In the genomic region with DNA sequence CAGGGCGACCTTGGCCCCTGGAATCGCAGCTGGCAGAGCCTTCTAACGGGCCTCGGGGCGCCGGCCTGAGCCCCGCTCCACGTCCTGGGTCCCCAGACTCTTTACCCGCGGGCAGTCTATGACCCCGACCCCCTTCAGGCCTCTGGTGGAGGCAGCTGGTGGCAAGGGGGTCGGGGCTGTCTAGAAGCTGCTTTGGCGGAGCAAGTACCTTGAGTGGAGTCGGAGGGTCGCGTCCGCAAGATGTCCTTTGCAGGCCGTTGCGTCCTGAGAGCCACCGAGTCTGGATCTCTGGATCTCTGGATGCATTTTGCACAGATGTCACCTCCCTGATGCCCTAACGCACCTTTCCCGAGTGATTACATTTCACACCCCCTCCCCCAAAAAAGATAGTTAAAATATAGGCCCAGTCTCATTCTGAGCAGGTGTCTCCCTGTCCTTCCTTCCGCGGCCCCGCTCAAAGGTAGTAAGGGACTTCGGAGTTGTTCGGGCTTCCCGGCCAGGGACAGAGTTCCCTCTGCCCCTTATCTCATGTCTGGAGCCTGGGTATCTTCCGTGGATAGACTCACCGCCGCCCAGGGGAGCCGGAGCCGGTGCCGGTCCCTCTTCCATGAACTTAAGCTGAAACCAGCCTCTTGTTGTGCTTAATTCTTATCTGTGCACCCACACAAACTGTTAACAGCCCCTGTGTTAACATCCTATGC, we compare ENCODE assay signal across 8 cellular contexts. TPM values are rescaled to one million over a fixed set of nuclear protein-coding genes. Genes with fewer than 3 reads are reported as not detected.
DNase-seq lines count a peak whose midpoint lies in the region; ATAC-seq, FAIRE-seq and TF ChIP-seq lines count a peak whose summit lies in the region.

No MANE protein-coding gene starts in this region.

- no peak for TF ChIP-seq EP300 in K562 (IDR thresholded peaks at IDR 0.05; ENCODE audit: low read length)

- H3K9me2 ChIP-seq in OCI-LY7 (ENCODE audit: insufficient read depth, low read length) = no peaks in the 10 kb centered on the region

- peak overlapping the region; percentile 43 to 89 for H3K9ac ChIP-seq in K562 (ENCODE audit: insufficient read depth in 1 of 2, low read depth in 2 of 2, low read length in 2 of 2)

- H3K9me3 ChIP-seq in HEK293 (ENCODE audit: control insufficient read depth, insufficient read depth, low read depth, low read length) (no peaks in the 10 kb centered on the region), OCI-LY7 (ENCODE audit: low read length) (no peaks in the 10 kb centered on the region), K562 (replicated peaks; ENCODE audit: control insufficient read depth, insufficient read depth, low read depth, low read length) (no peaks in the 10 kb centered on the region), spleen (no peaks in the 10 kb centered on the region)

- BruUV-seq in OCI-LY7 (replicated peaks; lab: Mats Ljungman, UMichigan) (no TSS peak), K562 (replicated peaks; lab: Mats Ljungman, UMichigan) (no TSS peak)

- H3K79me2 ChIP-seq in OCI-LY7 (ENCODE audit: insufficient read depth, low read depth, low read length) = peaks cover 41% of the 10 kb centered on the region
- H3K79me2 ChIP-seq in K562 (ENCODE audit: control insufficient read depth, insufficient read depth, low read length) = peaks cover 56% of the 10 kb centered on the region

- intact Hi-C loops in OCI-LY7 (cut with micrococcal nuclease; ENCODE audit: unreplicated experiment) = loop anchor here (2.0 kb wide), 2 partner anchors 54 to 146 kb away; a partner anchor contains a TSS
- intact Hi-C loops in K562 (cut with micrococcal nuclease) = no loop called here
- intact Hi-C loops in spleen (cut with DNase I; ENCODE audit: low total_unique reads) = no loop called here

- ATAC-seq in K562 = peak; percentile 48

- TF ChIP-seq RAD21 in K562 (CRISPR knock-in tag; conservative IDR thresholded peaks at IDR 0.05 in 1 of 2, IDR thresholded peaks at IDR 0.05 in 1 of 2) = no peak

- no peak for TF ChIP-seq POLR2A in K562 (conservative IDR thresholded peaks at IDR 0.05)
- TF ChIP-seq POLR2A in spleen (IDR thresholded peaks at IDR 0.05) = no peak

- 3% methylated on average over 14 of the region's 34 CpGs for WGBS in K562 (ENCODE audit: insufficient coverage, low coverage, missing lambda C conversion rate)
- WGBS in spleen, 5 donors = 2 to 3% (median 2%) methylated on average over 16 to 34 of the region's 34 CpGs

- in situ Hi-C loops in K562 (cut with MboI) = no loop called here

- H3K36me3 ChIP-seq in HEK293 (ENCODE audit: control insufficient read depth in 2 of 2, insufficient read depth in 1 of 2, low read length in 2 of 2) (peaks cover 0 to 5% of the 10 kb centered on the region in 2 experiments; a peak in 2 of 3 replicates), OCI-LY7 (ENCODE audit: insufficient read depth, low read length) (peaks cover 18% of the 10 kb centered on the region; the same call in 1 of the 2 replicates), K562 (ENCODE audit: control insufficient read depth, insufficient read depth, low read length) (peaks cover 13% of the 10 kb centered on the region; the same call in 2 of the 3 replicates), spleen (peaks cover 0 to 16% (median 0%) of the 10 kb centered on the region in 6 donors)

- H4K20me1 ChIP-seq in OCI-LY7 (ENCODE audit: insufficient read depth, low read length) (peaks cover 14% of the 10 kb centered on the region), K562 (replicated peaks; ENCODE audit: control insufficient read depth, insufficient read depth, low read length) (no peaks in the 10 kb centered on the region)

- TF ChIP-seq CTCF in HEK293 (tag by site-specific recombination; IDR thresholded peaks at IDR 0.05) (no peak), OCI-LY7 (conservative IDR thresholded peaks at IDR 0.05; ENCODE audit: low read length) (no peak), K562 (IDR thresholded peaks at IDR 0.05 in 2 of 3, conservative IDR thresholded peaks at IDR 0.05 in 1 of 3; ENCODE audit: insufficient read depth in 2 of 3, low read depth in 1 of 3, low read length in 3 of 3) (no peak), spleen (IDR thresholded peaks at IDR 0.05 in 8 of 11, conservative IDR thresholded peaks at IDR 0.05 in 3 of 11) (no peak)

- POLR2A ChIA-PET in HEK293 (lab: Yijun Ruan, JAX) (interaction anchor here (0.6 to 2.0 kb wide), 5 partner anchors 11 to 1070 kb away, joined by 3 to 9 read pairs (median 3); a partner anchor contains a TSS), OCI-LY7 (lab: Charles Lee) (interaction anchor here (1.4 to 2.2 kb wide), 2 partner anchors 11 to 28 kb away, joined by 3 to 6 read pairs; a partner anchor contains a TSS), K562 (lab: Yijun Ruan, JAX) (interaction anchor here (0.5 to 0.8 kb wide), 4 partner anchors 9 to 294 kb away, joined by 3 read pairs; no protein-coding TSS in a partner anchor)

- CTCF ChIA-PET in HEK293 (lab: Yijun Ruan, JAX) (no interaction called here), OCI-LY7 (lab: Charles Lee; ENCODE audit: unreplicated experiment) (no interaction called here), K562 (lab: Yijun Ruan, JAX; ENCODE audit: low intra/inter-chr PET ratio) (no interaction called here)

- H3K4me1 ChIP-seq in HEK293 (ENCODE audit: control insufficient read depth, insufficient read depth, low read length) (peaks cover 16% of the 10 kb centered on the region), OCI-LY7 (ENCODE audit: insufficient read depth, low read length, poor library complexity, severe bottlenecking) (peaks cover 22% of the 10 kb centered on the region), K562 (replicated peaks in 1 of 2; ENCODE audit: control insufficient read depth in 2 of 2, insufficient read depth in 2 of 2, low read length in 2 of 2) (peaks cover 11 to 16% of the 10 kb centered on the region in 2 experiments; a peak in 4 of 5 replicates), spleen (peaks cover 13 to 59% (median 50%) of the 10 kb centered on the region in 6 donors)

- peak in 2 of 3 experiments; percentile 27 to 70 for DNase-seq in NCI-H1417 (lab: John Stamatoyannopoulos, UW)
- DNase-seq in NCI-H1417 treated with DMSO at 0.1 percent for 48 hours (lab: John Stamatoyannopoulos, UW) = no peak
- DNase-seq in OCI-LY7 (ENCODE audit: low spot score) = peak; percentile 21
- peak; percentile 12 to 55 (median 34) for DNase-seq in K562 (ENCODE audit: extremely low read depth in 1 of 4, low spot score in 3 of 4)
- DNase-seq in iPS-NIHi11 (ENCODE audit: low spot score) = peak; percentile 46
- DNase-seq in spleen = peak; percentile 88
- DNase-seq in globus pallidus (ENCODE audit: low spot score) = no peak

- H3K4me3 ChIP-seq in HEK293 (ENCODE audit: low read depth, low read length) (peak overlapping the region; percentile 100), OCI-LY7 (ENCODE audit: low read depth, low read length, poor library complexity, severe bottlenecking) (peak overlapping the region; percentile 92), K562 (peak overlapping the region; percentile 98), spleen (peak overlapping the region; percentile 73 to 99 (median 96))

- H3K27ac ChIP-seq in HEK293 (ENCODE audit: extremely low read depth, low read depth, low read length) (peak overlapping the region; percentile 68; the same call in 1 of the 2 replicates), OCI-LY7 (ENCODE audit: low read depth, low read length, poor library complexity, severe bottlenecking) (peak overlapping the region; percentile 7), K562 (ENCODE audit: extremely low read depth, low read depth, low read length) (peak overlapping the region; percentile 41; the same call in 1 of the 3 replicates), spleen (peak overlapping the region; percentile 59 to 98 (median 94))

- peak; percentile 74 for FAIRE-seq in K562 (lab: Jason Lieb, UNC)

- H3K27me3 ChIP-seq in K562 (ENCODE audit: control insufficient read depth in 2 of 2, insufficient read depth in 2 of 2, low read length in 2 of 2) (no peaks in the 10 kb centered on the region), spleen (replicated peaks in 1 of 7) (no peaks in the 10 kb centered on the region)

- peak overlapping the region; percentile 87 for H3K4me2 ChIP-seq in OCI-LY7 (ENCODE audit: low read length)
- H3K4me2 ChIP-seq in K562 (ENCODE audit: insufficient read depth, low read length) = peak overlapping the region; percentile 80

- H3K9me1 ChIP-seq in K562 (ENCODE audit: control insufficient read depth, insufficient read depth, low read length) = no peaks in the 10 kb centered on the region

- H2AFZ ChIP-seq in OCI-LY7 (ENCODE audit: low read length) (peak overlapping the region; percentile 67), K562 (ENCODE audit: low read depth, low read length) (peak overlapping the region; percentile 64)

RNA-seq across cellular contexts. Expression of a gene that starts 0.4 kb away (rescaled TPM):
- 3.7 and 3.8 TPM in 2 replicates for total RNA-seq in OCI-LY7 (2014; rRNA removed; shearing (Covaris generic))
- 13.4 and 14.7 TPM in 2 replicates for total RNA-seq in OCI-LY7 (2022)
- 4.9 and 17.0 TPM in 2 replicates for total RNA-seq in K562 (2011; cell fraction: chromatin; rRNA removed; ENCODE audit: low replicate concordance)
- 2.0 and 4.6 TPM in 2 replicates for total RNA-seq in K562 (2011; cell fraction: nucleolus; rRNA removed)
- total RNA-seq in K562 (2011; cell fraction: nucleoplasm; rRNA removed) = 3.4 and 5.6 TPM in 2 replicates
- total RNA-seq in K562 (2014; rRNA removed) = 2.9 TPM in 2 replicates
- total RNA-seq in K562 (2014; rRNA removed; fragmentation: Illumina TruSeq; extraction: Trizol) = 4.0 and 5.7 TPM in 2 replicates
- 4.6 TPM in 2 replicates for total RNA-seq in K562 (2015; rRNA removed; fragmentation: Illumina TruSeq; extraction: Trizol)
- 7.8 and 8.0 TPM in 2 replicates for total RNA-seq in K562 (2021)
- 8.0 TPM in 2 replicates for polyA plus RNA-seq in K562 (2011; rRNA removed)
- 1.2 and 2.4 TPM in 2 replicates for polyA plus RNA-seq in K562 (2011; cell fraction: cytosol; rRNA removed)
- polyA plus RNA-seq in K562 (2011; cell fraction: nucleus; rRNA removed) = 6.6 and 15.4 TPM in 2 replicates
- 3.4 TPM in 2 replicates for polyA plus RNA-seq in K562 (2012)
- polyA plus RNA-seq in K562 (2014; fragmentation: Illumina TruSeq; extraction: Trizol) = 5.0 and 5.8 TPM in 2 replicates
- polyA plus RNA-seq in K562 (2014; fragmentation: Nextera tagmentation; extraction: Ambion mirVana) = 1 to 10 TPM; 4.7 to 9.1 TPM
- 5.5 and 6.0 TPM in 2 replicates for polyA plus RNA-seq in K562 (2014; rRNA removed)
- 6.0 and 6.2 TPM in 2 replicates for polyA minus RNA-seq in K562 (2011; rRNA and poly(A)+ RNA removed)
- polyA minus RNA-seq in K562 (2011; cell fraction: cytosol; rRNA and poly(A)+ RNA removed) = 2.4 and 3.2 TPM in 2 replicates
- 3.1 and 6.6 TPM in 2 replicates for polyA minus RNA-seq in K562 (2011; cell fraction: nucleus; rRNA and poly(A)+ RNA removed)
- 10 to 100 TPM; 11.8 to 23.9 (median 15.5) TPM for total RNA-seq in spleen
- polyA plus RNA-seq in spleen = 1 to 10 TPM; 5.1 to 6.3 (median 5.9) TPM

RNA-seq across cellular contexts. Expression of a gene that starts 0.7 kb away (rescaled TPM):
- 3.7 and 5.1 TPM in 2 replicates for total RNA-seq in OCI-LY7 (2014; rRNA removed; shearing (Covaris generic))
- 15.2 and 15.8 TPM in 2 replicates for total RNA-seq in OCI-LY7 (2022)
- total RNA-seq in K562 (2011; cell fraction: chromatin; rRNA removed; ENCODE audit: low replicate concordance) = 9.1 and 30.0 TPM in 2 replicates
- total RNA-seq in K562 (2011; cell fraction: nucleolus; rRNA removed) = 5.0 and 6.7 TPM in 2 replicates
- total RNA-seq in K562 (2011; cell fraction: nucleoplasm; rRNA removed) = 12.0 and 18.2 TPM in 2 replicates
- 3.8 and 5.4 TPM in 2 replicates for total RNA-seq in K562 (2014; rRNA removed)
- 6.1 and 8.5 TPM in 2 replicates for total RNA-seq in K562 (2014; rRNA removed; fragmentation: Illumina TruSeq; extraction: Trizol)
- 4.4 and 5.4 TPM in 2 replicates for total RNA-seq in K562 (2015; rRNA removed; fragmentation: Illumina TruSeq; extraction: Trizol)
- 11.3 and 12.7 TPM in 2 replicates for total RNA-seq in K562 (2021)
- 12.4 and 12.5 TPM in 2 replicates for polyA plus RNA-seq in K562 (2011; rRNA removed)
- polyA plus RNA-seq in K562 (2011; cell fraction: cytosol; rRNA removed) = 5.4 and 6.6 TPM in 2 replicates
- 12.2 and 12.3 TPM in 2 replicates for polyA plus RNA-seq in K562 (2011; cell fraction: nucleus; rRNA removed)
- 4.7 and 7.7 TPM in 2 replicates for polyA plus RNA-seq in K562 (2012)
- 12.9 and 19.6 TPM in 2 replicates for polyA plus RNA-seq in K562 (2014; fragmentation: Illumina TruSeq; extraction: Trizol)
- polyA plus RNA-seq in K562 (2014; fragmentation: Nextera tagmentation; extraction: Ambion mirVana) = 10 to 100 TPM; 11.2 to 13.8 TPM
- 8.5 and 13.6 TPM in 2 replicates for polyA plus RNA-seq in K562 (2014; rRNA removed)
- polyA minus RNA-seq in K562 (2011; rRNA and poly(A)+ RNA removed) = 13.9 and 15.3 TPM in 2 replicates
- polyA minus RNA-seq in K562 (2011; cell fraction: cytosol; rRNA and poly(A)+ RNA removed) = 4.0 and 5.3 TPM in 2 replicates
- polyA minus RNA-seq in K562 (2011; cell fraction: nucleus; rRNA and poly(A)+ RNA removed) = 5.5 and 10.9 TPM in 2 replicates
- total RNA-seq in spleen = 10 to 100 TPM; 13.9 to 26.7 (median 19.8) TPM
- polyA plus RNA-seq in spleen = 10 to 100 TPM in 2 of 3 donors, 1 to 10 TPM in 1; 8.9 to 11.7 (median 10.1) TPM

RNA-seq across cellular contexts. Expression of a gene that starts 29.1 kb away (rescaled TPM):
- total RNA-seq in OCI-LY7 (2014; rRNA removed; shearing (Covaris generic)) = 4.9 and 7.4 TPM in 2 replicates
- total RNA-seq in OCI-LY7 (2022) (8.0 and 8.9 TPM in 2 replicates), K562 (2014; rRNA removed) (10.5 and 13.2 TPM in 2 replicates), K562 (2014; rRNA removed; fragmentation: Illumina TruSeq; extraction: Trizol) (16.3 and 18.9 TPM in 2 replicates), K562 (2015; rRNA removed; fragmentation: Illumina TruSeq; extraction: Trizol) (12.7 and 13.8 TPM in 2 replicates), K562 (2021) (14.3 and 17.0 TPM in 2 replicates), spleen (1 to 10 TPM; 1.2 to 4.9 (median 2.4) TPM)
- total RNA-seq in K562 (2011; cell fraction: chromatin; rRNA removed; ENCODE audit: low replicate concordance) = 7.6 and 11.3 TPM in 2 replicates
- total RNA-seq in K562 (2011; cell fraction: nucleolus; rRNA removed) = 4.2 and 6.6 TPM in 2 replicates
- total RNA-seq in K562 (2011; cell fraction: nucleoplasm; rRNA removed) = 9.5 and 17.5 TPM in 2 replicates
- polyA plus RNA-seq in K562 (2011; rRNA removed) (18.9 and 21.5 TPM in 2 replicates), K562 (2014; fragmentation: Illumina TruSeq; extraction: Trizol) (16.3 and 16.4 TPM in 2 replicates), K562 (2014; fragmentation: Nextera tagmentation; extraction: Ambion mirVana) (10 to 100 TPM; 46.5 to 49.7 TPM), K562 (2014; rRNA removed) (19.3 and 23.3 TPM in 2 replicates), spleen (1 to 10 TPM; 3.0 to 3.5 (median 3.3) TPM)
- polyA plus RNA-seq in K562 (2011; cell fraction: cytosol; rRNA removed) = 7.3 and 11.0 TPM in 2 replicates
- polyA plus RNA-seq in K562 (2011; cell fraction: nucleus; rRNA removed) = 8.7 and 9.7 TPM in 2 replicates
- polyA plus RNA-seq in K562 (2012) = 11.5 and 14.8 TPM in 2 replicates
- polyA minus RNA-seq in K562 (2011; rRNA and poly(A)+ RNA removed) = 12.3 and 12.8 TPM in 2 replicates
- polyA minus RNA-seq in K562 (2011; cell fraction: cytosol; rRNA and poly(A)+ RNA removed) = 4.7 and 4.9 TPM in 2 replicates
- 5.4 and 7.1 TPM in 2 replicates for polyA minus RNA-seq in K562 (2011; cell fraction: nucleus; rRNA and poly(A)+ RNA removed)

RNA-seq across cellular contexts. Expression of a gene that starts 55.2 kb away (rescaled TPM):
- 5.5 and 8.0 TPM in 2 replicates for total RNA-seq in OCI-LY7 (2014; rRNA removed; shearing (Covaris generic))
- total RNA-seq in OCI-LY7 (2022) (9.4 and 11.9 TPM in 2 replicates), K562 (2014; rRNA removed) (5.5 and 7.5 TPM in 2 replicates), K562 (2014; rRNA removed; fragmentation: Illumina TruSeq; extraction: Trizol) (9.2 and 10.8 TPM in 2 replicates), K562 (2015; rRNA removed; fragmentation: Illumina TruSeq; extraction: Trizol) (6.2 and 7.5 TPM in 2 replicates), K562 (2021) (6.5 and 7.8 TPM in 2 replicates), spleen (10 to 100 TPM in 1 of 7 donors, 1 to 10 TPM in 6; 6.6 to 10.2 (median 8.8) TPM)
- 4.6 and 15.2 TPM in 2 replicates for total RNA-seq in K562 (2011; cell fraction: chromatin; rRNA removed; ENCODE audit: low replicate concordance)
- total RNA-seq in K562 (2011; cell fraction: nucleolus; rRNA removed) = 1.3 and 1.7 TPM in 2 replicates
- 2.5 and 4.4 TPM in 2 replicates for total RNA-seq in K562 (2011; cell fraction: nucleoplasm; rRNA removed)
- polyA plus RNA-seq in K562 (2011; rRNA removed) (4.8 and 7.5 TPM in 2 replicates), K562 (2014; fragmentation: Illumina TruSeq; extraction: Trizol) (9.6 and 10.1 TPM in 2 replicates), K562 (2014; fragmentation: Nextera tagmentation; extraction: Ambion mirVana) (1 to 10 TPM; 2.5 to 3.0 TPM), K562 (2014; rRNA removed) (5.4 and 6.7 TPM in 2 replicates), spleen (1 to 10 TPM; 4.7 to 6.4 (median 6.3) TPM)
- polyA plus RNA-seq in K562 (2011; cell fraction: cytosol; rRNA removed) = 1.1 and 1.8 TPM in 2 replicates
- polyA plus RNA-seq in K562 (2011; cell fraction: nucleus; rRNA removed) = 3.9 and 5.2 TPM in 2 replicates
- polyA plus RNA-seq in K562 (2012) = 4.6 and 7.1 TPM in 2 replicates
- 11.9 and 13.3 TPM in 2 replicates for polyA minus RNA-seq in K562 (2011; rRNA and poly(A)+ RNA removed)
- 2.1 and 2.9 TPM in 2 replicates for polyA minus RNA-seq in K562 (2011; cell fraction: cytosol; rRNA and poly(A)+ RNA removed)
- polyA minus RNA-seq in K562 (2011; cell fraction: nucleus; rRNA and poly(A)+ RNA removed) = 1.9 and 7.8 TPM in 2 replicates

Comparison
In these comparisons a context has a peak if more than half of its experiments do, and no peak if none do; other contexts are left out.
1. DNase-seq: peak in NCI-H1417 (2 of 3), OCI-LY7 (single experiment), K562 (4 of 4), iPS-NIHi11 (single experiment) and spleen (single experiment); none in NCI-H1417 treated with DMSO at 0.1 percent for 48 hours (single experiment) and globus pallidus (single experiment).
2. H3K27ac ChIP-seq: peak in every context shown above with its lines; median percentile 94 in spleen; 68 in HEK293; 41 in K562; 7 in OCI-LY7.
3. Peak in every context shown above with its lines, with median percentiles within 50 percentile points of each other: H3K4me3 ChIP-seq.